ENCODE assay signal across 11 cellular contexts in genomic region chr1:152486400-152487006, GRCh38. TPM values are rescaled to one million over a fixed set of nuclear protein-coding genes. Genes with fewer than 3 reads are reported as not detected.
DNase-seq lines count a peak whose midpoint lies in the region; ATAC-seq and TF ChIP-seq lines count a peak whose summit lies in the region.
"Had no signal": no experiment of that assay in that cellular context is flagged by ENCODE, and none has a peak within 500 bp of the region (broad histone marks: within the 10 kb centered on the region; RNA-seq: fewer than 3 reads in every experiment).

No MANE protein-coding gene starts in this region.

- H3K9me3 ChIP-seq in liver (ENCODE audit: control insufficient read depth in 4 of 4, low read length in 3 of 4) (peaks cover 0 to 1% (median 0%) of the 10 kb centered on the region in 4 donors), stomach (peaks cover 0 to 9% (median 5%) of the 10 kb centered on the region in 4 donors), sigmoid colon (no peaks in the 10 kb centered on the region)

- H3K36me3 ChIP-seq in liver (ENCODE audit: control insufficient read depth in 4 of 4, insufficient read depth in 3 of 4, low read depth in 1 of 4, low read length in 3 of 4) (no peaks in the 10 kb centered on the region), stomach (no peaks in the 10 kb centered on the region), sigmoid colon (no peaks in the 10 kb centered on the region)

- ATAC-seq in SK-N-SH treated with all-trans-retinoic acid at 6 μM for 48 hours = peak; percentile 71; the same call in 2 of the 3 replicates
- ATAC-seq: left cardiac atrium had no signal

- H3K4me3 ChIP-seq in liver (ENCODE audit: low read depth in 1 of 3, low read length in 3 of 3) (no peak overlapping the region), stomach (no peak overlapping the region), sigmoid colon (no peak overlapping the region)

- WGBS in liver = 82% methylated on average over 3 of the region's 3 CpGs
- WGBS in stomach, 5 donors = 41 to 61% (median 56%) methylated on average over 3 of the region's 3 CpGs
- 75 to 86% methylated on average over 3 of the region's 3 CpGs for WGBS in sigmoid colon, 2 donors

- TF ChIP-seq CTCF in GM20000 (IDR thresholded peaks at IDR 0.05; ENCODE audit: extremely low read depth, missing control alignments) = peak; percentile 27
- peak; percentile 26 for TF ChIP-seq CTCF in liver (IDR thresholded peaks at IDR 0.05; ENCODE audit: low read depth, low read length, missing input control)
- TF ChIP-seq CTCF in stomach (IDR thresholded peaks at IDR 0.05) = no peak
- no peak for TF ChIP-seq CTCF in sigmoid colon (IDR thresholded peaks at IDR 0.05)

- TF ChIP-seq POLR2A in stomach (IDR thresholded peaks at IDR 0.05) (no peak), sigmoid colon (IDR thresholded peaks at IDR 0.05) (no peak)

- no peak overlapping the region for H3K27ac ChIP-seq in liver (ENCODE audit: low read depth in 1 of 2, low read length in 2 of 2)
- H3K27ac ChIP-seq in stomach = no peak overlapping the region
- H3K27ac ChIP-seq in sigmoid colon = no peak overlapping the region

- H3K27me3 ChIP-seq in liver (ENCODE audit: control insufficient read depth in 4 of 4, insufficient read depth in 4 of 4, low read length in 3 of 4) (no peaks in the 10 kb centered on the region), stomach (no peaks in the 10 kb centered on the region), sigmoid colon (no peaks in the 10 kb centered on the region)

- peaks cover 0 to 10% (median 6%) of the 10 kb centered on the region in 4 donors for H3K4me1 ChIP-seq in liver (ENCODE audit: control insufficient read depth in 4 of 4, insufficient read depth in 4 of 4, low read length in 3 of 4)
- no peaks in the 10 kb centered on the region for H3K4me1 ChIP-seq in stomach
- H3K4me1 ChIP-seq in sigmoid colon = no peaks in the 10 kb centered on the region

- peak; percentile 5 for DNase-seq in DMS53 (lab: John Stamatoyannopoulos, UW)
- DNase-seq in DMS53 treated with DMSO at 0.1 percent for 48 hours (lab: John Stamatoyannopoulos, UW; ENCODE audit: unreplicated experiment) = no peak
- DNase-seq in GM20000 (ENCODE audit: low spot score) = peak; percentile 36
- no peak for DNase-seq in activated CD4-positive, CD25-positive, alpha-beta regulatory T cell treated with anti-CD3 and anti-CD28 coated beads, Interleukin-2, amount 50 U/mL, for 72 hours
- no peak for DNase-seq in stomach
- DNase-seq in sigmoid colon = no peak
- DNase-seq: activated naive CD4-positive, alpha-beta T cell; left cardiac atrium had no signal

- intact Hi-C loops in stomach (cut with DNase I; ENCODE audit: low total_unique reads) = no loop called here
- intact Hi-C loops in sigmoid colon (cut with DNase I) = no loop called here

- no peak overlapping the region for H3K9ac ChIP-seq in liver (ENCODE audit: low read depth in 1 of 2, low read length in 2 of 2)

- TF ChIP-seq EP300 in stomach (IDR thresholded peaks at IDR 0.05) = no peak
- no peak for TF ChIP-seq EP300 in sigmoid colon (IDR thresholded peaks at IDR 0.05)

- TF ChIP-seq RAD21 in liver (IDR thresholded peaks at IDR 0.05) = peak in 1 of 2 donors; percentile 35

TF ChIP-seq in SK-N-SH treated with all-trans-retinoic acid at 6 μM for 48 hours, 23 proteins besides CTCF, POLR2A, EP300 and RAD21:
- TF ChIP-seq TSHZ2 (CRISPR knock-in tag; IDR thresholded peaks at IDR 0.05) (no peak), ZFP3 (CRISPR knock-in tag; IDR thresholded peaks at IDR 0.05) (no peak), ZC3H10 (CRISPR knock-in tag; IDR thresholded peaks at IDR 0.05) (no peak), ESRRG (CRISPR knock-in tag; IDR thresholded peaks at IDR 0.05) (no peak), ZFP30 (CRISPR knock-in tag; IDR thresholded peaks at IDR 0.05) (no peak), ZNF8 (CRISPR knock-in tag; IDR thresholded peaks at IDR 0.05) (no peak)

TF ChIP-seq in liver, 16 proteins besides CTCF, POLR2A, EP300 and RAD21:
- no peak for TF ChIP-seq HNF4G (IDR thresholded peaks at IDR 0.05)
- no peak for TF ChIP-seq TAF1 (conservative IDR thresholded peaks at IDR 0.05)
- TF ChIP-seq SP1 (IDR thresholded peaks at IDR 0.05) = no peak
- TF ChIP-seq HNF4A (conservative IDR thresholded peaks at IDR 0.05) = no peak
- TF ChIP-seq RXRA (IDR thresholded peaks at IDR 0.05) = no peak
- TF ChIP-seq FOXA2 (IDR thresholded peaks at IDR 0.05) = no peak
- TF ChIP-seq FOXA1 (IDR thresholded peaks at IDR 0.05) = no peak
- TF ChIP-seq GABPA (IDR thresholded peaks at IDR 0.05 in 1 of 2, conservative IDR thresholded peaks at IDR 0.05 in 1 of 2) = no peak
- no peak for TF ChIP-seq NR2F2 (IDR thresholded peaks at IDR 0.05)
- no peak for TF ChIP-seq ZBTB33 (IDR thresholded peaks at IDR 0.05)
- TF ChIP-seq EGR1 (IDR thresholded peaks at IDR 0.05; ENCODE audit: low read depth in 2 of 2) = no peak
- no peak for TF ChIP-seq MAX (IDR thresholded peaks at IDR 0.05)
- no peak for TF ChIP-seq ATF3 (IDR thresholded peaks at IDR 0.05)

RNA-seq across cellular contexts. Expression of gene LCE5A, which starts 24.1 kb away (rescaled TPM):
- total RNA-seq in liver (not detected), stomach (not detected), sigmoid colon (not detected)
- polyA plus RNA-seq in liver (not detected), stomach (not detected), sigmoid colon (not detected)
- total RNA-seq: left cardiac atrium, renal cortical epithelial cell had no signal

RNA-seq across cellular contexts. Expression of gene CRCT1, which starts 27.8 kb away (rescaled TPM):
- total RNA-seq in liver (not detected), stomach (not detected), sigmoid colon (not detected)
- polyA plus RNA-seq in liver (not detected), stomach (10 to 100 TPM in 1 of 3 donors, not detected in 2; 89.8 TPM), sigmoid colon (under 1 TPM in 1 of 3 donors, not detected in 2; 0.28 TPM)
- total RNA-seq: left cardiac atrium, renal cortical epithelial cell had no signal

Comparison
In these comparisons a context has a peak if more than half of its experiments do, and no peak if none do; other contexts are left out.
1. DNase-seq: peak in DMS53 (single experiment) and GM20000 (single experiment); none in DMS53 treated with DMSO at 0.1 percent for 48 hours (single experiment), activated CD4-positive, CD25-positive, alpha-beta regulatory T cell treated with anti-CD3 and anti-CD28 coated beads, Interleukin-2, amount 50 U/mL, for 72 hours (single experiment), stomach (single experiment) and sigmoid colon (single experiment).
2. CTCF ChIP-seq: peak in GM20000 (single experiment) and liver (single experiment); none in stomach (0 of 7) and sigmoid colon (0 of 4).